In the genomic region with DNA sequence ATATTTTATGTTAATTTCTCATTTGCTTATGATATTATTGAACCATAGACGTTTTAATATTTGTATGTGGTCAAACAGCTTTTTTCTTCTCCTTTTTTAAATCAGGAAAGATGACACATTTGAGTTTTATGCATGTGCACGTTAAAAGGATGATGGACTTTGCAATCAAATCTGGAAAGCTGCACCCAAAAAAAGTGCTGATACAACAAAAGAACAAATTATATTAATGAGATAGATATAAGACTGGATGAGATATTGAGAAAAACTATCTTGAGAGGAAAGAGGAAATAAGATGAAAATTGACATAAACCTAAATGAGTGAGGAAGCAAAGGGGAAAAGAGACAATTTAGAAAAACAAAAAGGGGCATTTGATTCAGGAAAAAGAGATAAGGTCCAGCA, we compare ENCODE assay signal across 16 cellular contexts.
DNase-seq lines count a peak whose midpoint lies in the region; ATAC-seq, FAIRE-seq and TF ChIP-seq lines count a peak whose summit lies in the region.
"Had no signal": no experiment of that assay in that cellular context is flagged by ENCODE, and none has a peak within 500 bp of the region (broad histone marks: within the 10 kb centered on the region; RNA-seq: fewer than 3 reads in every experiment).

No MANE protein-coding gene starts in this region.

- POLR2A ChIA-PET in SK-N-SH (lab: Yijun Ruan, JAX) (no interaction called here), A549 (lab: Yijun Ruan, JAX) (no interaction called here), PC-9 (lab: Charles Lee; ENCODE audit: unreplicated experiment) (no interaction called here)

- no peak for TF ChIP-seq CTCF in SK-N-SH (IDR thresholded peaks at IDR 0.05)
- no peak for TF ChIP-seq CTCF in A549 (IDR thresholded peaks at IDR 0.05)
- TF ChIP-seq CTCF in PC-9 (conservative IDR thresholded peaks at IDR 0.05): no peak
- no peak for TF ChIP-seq CTCF in hepatocyte (IDR thresholded peaks at IDR 0.05; ENCODE audit: poor library complexity)

- H3F3A ChIP-seq in SK-N-SH (replicated peaks; ENCODE audit: insufficient read depth) (no peaks in the 10 kb centered on the region), PC-9 (ENCODE audit: insufficient read depth, low read depth) (no peaks in the 10 kb centered on the region)

- H3K27me3 ChIP-seq in SK-N-SH (ENCODE audit: insufficient read depth): no peaks in the 10 kb centered on the region
- peaks cover 10% of the 10 kb centered on the region for H3K27me3 ChIP-seq in PC-9 (ENCODE audit: insufficient read depth, low read depth)
- H3K27me3 ChIP-seq in hepatocyte: no peaks in the 10 kb centered on the region
- H3K27me3 ChIP-seq in effector memory CD4-positive, alpha-beta T cell (replicated peaks; ENCODE audit: control insufficient read depth, insufficient read depth, low read length, poor library complexity, severe bottlenecking): no peaks in the 10 kb centered on the region
- H3K27me3 ChIP-seq: BLaER1 treated with 17β-estradiol and CSF1 and Interleukin-3, amounts not matched to agents 10 nM and 100 nM had no signal

- no peaks in the 10 kb centered on the region for H3K9me3 ChIP-seq in SK-N-SH
- no peaks in the 10 kb centered on the region for H3K9me3 ChIP-seq in A549
- 0 out of 2 replicates have a peak, but pooled peaks cover 3% of the 10 kb centered on the region for H3K9me3 ChIP-seq in PC-9 (ENCODE audit: insufficient read depth, low read depth)
- H3K9me3 ChIP-seq in hepatocyte (ENCODE audit: low read depth): no peaks in the 10 kb centered on the region
- H3K9me3 ChIP-seq in effector memory CD4-positive, alpha-beta T cell (ENCODE audit: control insufficient read depth, low read length): no peaks in the 10 kb centered on the region
- H3K9me3 ChIP-seq: BLaER1 treated with 17β-estradiol and CSF1 and Interleukin-3, amounts not matched to agents 10 nM and 100 nM had no signal

- H3K9me2 ChIP-seq in SK-N-SH (no peaks in the 10 kb centered on the region), PC-9 (ENCODE audit: insufficient read depth) (no peaks in the 10 kb centered on the region), hepatocyte (replicated peaks; ENCODE audit: insufficient read depth) (no peaks in the 10 kb centered on the region)

- H3K79me2 ChIP-seq in SK-N-SH (ENCODE audit: insufficient read depth) (no peaks in the 10 kb centered on the region), PC-9 (ENCODE audit: low read depth) (no peaks in the 10 kb centered on the region), hepatocyte (no peaks in the 10 kb centered on the region)

- no peak overlapping the region for H3K27ac ChIP-seq in SK-N-SH (ENCODE audit: low read depth in 2 of 2, low read length in 1 of 2)
- no peak overlapping the region for H3K27ac ChIP-seq in A549
- no peak overlapping the region for H3K27ac ChIP-seq in PC-9
- no peak overlapping the region for H3K27ac ChIP-seq in hepatocyte
- no peak overlapping the region for H3K27ac ChIP-seq in effector memory CD4-positive, alpha-beta T cell (ENCODE audit: insufficient read depth, low read length, poor library complexity, severe bottlenecking)
- H3K27ac ChIP-seq: 22Rv1; BLaER1 treated with 17β-estradiol and CSF1 and Interleukin-3, amounts not matched to agents 10 nM and 100 nM; GM23248 had no signal

- H3K4me2 ChIP-seq in SK-N-SH (no peak overlapping the region), A549 (no peak overlapping the region), PC-9 (peak overlapping the region; percentile 29), hepatocyte (peak overlapping the region; percentile 32)
- H3K4me2 ChIP-seq: BLaER1 treated with 17β-estradiol and CSF1 and Interleukin-3, amounts not matched to agents 10 nM and 100 nM had no signal

- H4K20me1 ChIP-seq in SK-N-SH (ENCODE audit: insufficient read depth) (no peaks in the 10 kb centered on the region), PC-9 (ENCODE audit: insufficient read depth) (peaks cover 5% of the 10 kb centered on the region; the same call in 1 of the 2 replicates), hepatocyte (ENCODE audit: insufficient read depth, poor library complexity, severe bottlenecking) (no peaks in the 10 kb centered on the region)
- H4K20me1 ChIP-seq: BLaER1 treated with 17β-estradiol and CSF1 and Interleukin-3, amounts not matched to agents 10 nM and 100 nM had no signal

- BruUV-seq in PC-9 (replicated peaks; lab: Mats Ljungman, UMichigan): no TSS peak

- TF ChIP-seq POLR2A in A549 (IDR thresholded peaks at IDR 0.05; ENCODE audit: low read length): no peak

- intact Hi-C loops in PC-9 (cut with micrococcal nuclease; ENCODE audit: unreplicated experiment): no loop called here

- FAIRE-seq in A549 (lab: Jason Lieb, UNC): no peak
- no peak for FAIRE-seq in frontal cortex (lab: Jason Lieb, UNC)
- FAIRE-seq: GM18507, HTR-8/SVneo had no signal

- DNase-seq in SK-N-SH: no peak
- DNase-seq in A549 (ENCODE audit: low read depth in 1 of 2, low spot score in 1 of 2): no peak
- DNase-seq in PC-9: no peak
- DNase-seq in hepatocyte (ENCODE audit: low spot score): no peak
- no peak for DNase-seq in frontal cortex (ENCODE audit: low spot score in 2 of 2)
- DNase-seq in GDM1 (lab: John Stamatoyannopoulos, UW): no peak
- no peak for DNase-seq in effector memory CD4-positive, alpha-beta T cell
- DNase-seq: ACHN; CD4-positive, CD25-positive, alpha-beta regulatory T cell; GM23248; H9 had no signal

- TF ChIP-seq RAD21 in SK-N-SH (IDR thresholded peaks at IDR 0.05; ENCODE audit: low read length) (no peak), A549 (conservative IDR thresholded peaks at IDR 0.05 in 1 of 2, IDR thresholded peaks at IDR 0.05 in 1 of 2) (no peak)

- CTCF ChIA-PET in SK-N-SH (lab: Yijun Ruan, JAX) (interaction anchor here (2.5 to 2.6 kb wide), 2 partner anchors 12 to 32 kb away, joined by 13 read pairs; no protein-coding TSS in a partner anchor), A549 (lab: Yijun Ruan, JAX) (no interaction called here), PC-9 (lab: Charles Lee) (no interaction called here)

- ATAC-seq in SK-N-SH treated with all-trans-retinoic acid at 6 μM for 48 hours (no peak), A549 (no peak)

- H3K36me3 ChIP-seq in SK-N-SH (replicated peaks in 1 of 2; ENCODE audit: control insufficient read depth in 1 of 2, insufficient read depth in 2 of 2, low read length in 1 of 2): no peaks in the 10 kb centered on the region
- H3K36me3 ChIP-seq in PC-9 (ENCODE audit: low read depth): no peaks in the 10 kb centered on the region
- H3K36me3 ChIP-seq in hepatocyte (replicated peaks; ENCODE audit: insufficient read depth, low read depth): no peaks in the 10 kb centered on the region
- H3K36me3 ChIP-seq in effector memory CD4-positive, alpha-beta T cell (ENCODE audit: control insufficient read depth, insufficient read depth, low read length): no peaks in the 10 kb centered on the region
- H3K36me3 ChIP-seq: BLaER1 treated with 17β-estradiol and CSF1 and Interleukin-3, amounts not matched to agents 10 nM and 100 nM had no signal

- TF ChIP-seq EP300 in SK-N-SH (IDR thresholded peaks at IDR 0.05; ENCODE audit: borderline replicate concordance in 1 of 2, low read depth in 1 of 2, low read length in 1 of 2) (no peak), A549 (IDR thresholded peaks at IDR 0.05) (no peak)

- H3K4me1 ChIP-seq in SK-N-SH (ENCODE audit: control insufficient read depth in 1 of 2, insufficient read depth in 2 of 2, low read depth in 1 of 2, low read length in 1 of 2) (no peaks in the 10 kb centered on the region), A549 (no peaks in the 10 kb centered on the region), PC-9 (replicated peaks; ENCODE audit: insufficient read depth) (no peaks in the 10 kb centered on the region), hepatocyte (ENCODE audit: insufficient read depth) (no peaks in the 10 kb centered on the region)
- no peaks in the 10 kb centered on the region for H3K4me1 ChIP-seq in effector memory CD4-positive, alpha-beta T cell (ENCODE audit: control insufficient read depth, insufficient read depth, low read length, poor library complexity, severe bottlenecking)

- H3K4me3 ChIP-seq in SK-N-SH (ENCODE audit: low read depth in 2 of 2, low read length in 1 of 2) (peak overlapping the region; percentile 9 to 20; a peak in 1 of 4 replicates), A549 (no peak overlapping the region), PC-9 (no peak overlapping the region; the same call in 1 of the 2 replicates), hepatocyte (no peak overlapping the region)
- H3K4me3 ChIP-seq in effector memory CD4-positive, alpha-beta T cell (ENCODE audit: insufficient read depth, low read depth, low read length, poor library complexity, severe bottlenecking): no peak overlapping the region
- H3K4me3 ChIP-seq: BLaER1 treated with 17β-estradiol and CSF1 and Interleukin-3, amounts not matched to agents 10 nM and 100 nM; GM23248 had no signal

- no peak overlapping the region; the same call in 1 of the 2 replicates for H2AFZ ChIP-seq in SK-N-SH (ENCODE audit: low read depth)
- no peak overlapping the region for H2AFZ ChIP-seq in PC-9
- H2AFZ ChIP-seq in hepatocyte: peak overlapping the region; percentile 63
- H2AFZ ChIP-seq: GM23248 had no signal

- 4% methylated on average over 2 of the region's 2 CpGs for WGBS in SK-N-SH (ENCODE audit: low lambda C conversion rate)
- 3% methylated on average over 2 of the region's 2 CpGs for WGBS in A549 (ENCODE audit: missing lambda C conversion rate)
- WGBS in hepatocyte (ENCODE audit: low lambda C conversion rate, missing lambda C conversion rate): 68% methylated on average over 2 of the region's 2 CpGs

- no peak overlapping the region for H3K9ac ChIP-seq in SK-N-SH
- H3K9ac ChIP-seq: BLaER1 treated with 17β-estradiol and CSF1 and Interleukin-3, amounts not matched to agents 10 nM and 100 nM; GM23248 had no signal

TF ChIP-seq in SK-N-SH treated with all-trans-retinoic acid at 6 μM for 48 hours, 23 proteins besides CTCF, POLR2A, EP300 and RAD21 (continues in another document):
- TF ChIP-seq ZC3H10 (CRISPR knock-in tag; IDR thresholded peaks at IDR 0.05) (no peak), ZNF565 (CRISPR knock-in tag; conservative IDR thresholded peaks at IDR 0.05; ENCODE audit: low read depth) (no peak), GLIS3 (CRISPR knock-in tag; IDR thresholded peaks at IDR 0.05) (no peak), PPARA (CRISPR knock-in tag; IDR thresholded peaks at IDR 0.05; ENCODE audit: borderline replicate concordance) (no peak), BACH2 (CRISPR knock-in tag; IDR thresholded peaks at IDR 0.05; ENCODE audit: borderline replicate concordance) (no peak), ZNF70 (CRISPR knock-in tag; IDR thresholded peaks at IDR 0.05) (no peak)

TF ChIP-seq in A549, 52 proteins besides CTCF, POLR2A, EP300 and RAD21 (continues in another document):
- TF ChIP-seq MAFK (IDR thresholded peaks at IDR 0.05; ENCODE audit: partially characterized antibody): peak; percentile 72

Comparison
In these comparisons a context has a peak if more than half of its experiments do, and no peak if none do; other contexts are left out.
1. H3K4me2 ChIP-seq: peak in PC-9 (single experiment) and hepatocyte (single experiment); none in SK-N-SH (single experiment) and A549 (single experiment).
2. H3K4me3 ChIP-seq: peak in SK-N-SH (2 of 2); none in A549 (single experiment), PC-9 (single experiment), hepatocyte (single experiment) and effector memory CD4-positive, alpha-beta T cell (single experiment).